11 cellular contexts compared by ENCODE assay signal in the genomic region with DNA sequence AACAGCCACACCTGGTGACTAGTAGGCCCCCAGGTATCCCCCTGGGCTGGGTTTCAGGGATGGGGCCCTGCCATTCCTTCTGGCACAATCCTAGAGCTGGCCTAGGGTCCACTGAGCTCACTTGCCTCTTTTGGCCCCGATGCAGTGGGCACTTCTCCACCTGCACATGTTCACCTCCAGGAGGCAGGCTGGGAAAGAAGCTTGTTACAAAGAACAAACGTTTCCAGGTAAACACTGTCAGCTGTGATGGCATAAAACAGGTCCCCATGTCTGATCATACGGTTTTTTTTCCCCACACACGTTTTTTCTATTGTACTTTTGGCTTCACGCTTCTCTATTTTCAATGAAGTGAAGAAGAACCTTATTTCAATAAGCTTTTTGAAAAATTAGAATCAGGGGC. TPM values are rescaled to one million over a fixed set of nuclear protein-coding genes. Genes with fewer than 3 reads are reported as not detected.
DNase-seq lines count a peak whose midpoint lies in the region; ATAC-seq and TF ChIP-seq lines count a peak whose summit lies in the region.
"Had no signal": no experiment of that assay in that cellular context is flagged by ENCODE, and none has a peak within 500 bp of the region (broad histone marks: within the 10 kb centered on the region; RNA-seq: fewer than 3 reads in every experiment).

No MANE protein-coding gene starts in this region.

- ATAC-seq in body of pancreas = no peak
- no peak for ATAC-seq in HG03280 (IDR thresholded peaks at IDR 0.05; ENCODE audit: unreplicated experiment)

- no peak overlapping the region for H3K27ac ChIP-seq in body of pancreas
- H3K27ac ChIP-seq: spleen had no signal

- no peaks in the 10 kb centered on the region for H3K27me3 ChIP-seq in body of pancreas
- H3K27me3 ChIP-seq: spleen had no signal

- DNase-seq in NCI-H2196 (lab: John Stamatoyannopoulos, UW; ENCODE audit: unreplicated experiment) (peak; percentile 21), NCI-H2196 treated with DMSO at 0.1 percent for 48 hours (lab: John Stamatoyannopoulos, UW; ENCODE audit: unreplicated experiment) (no peak), NCI-H1092 (lab: John Stamatoyannopoulos, UW) (peak; percentile 4), body of pancreas (peak; percentile 31 to 63 (median 38)), osteocyte (ENCODE audit: extremely low spot score, unreplicated experiment) (no peak), ecto neural progenitor cell (ENCODE audit: low spot score) (no peak), HuH-7.5 (ENCODE audit: low spot score) (no peak)
- DNase-seq: AML-193, amniotic stem cell, spleen had no signal

- H3K9me3 ChIP-seq in body of pancreas = no peaks in the 10 kb centered on the region
- H3K9me3 ChIP-seq: spleen had no signal

- intact Hi-C loops in body of pancreas (cut with DNase I) = no loop called here

- H3K4me3 ChIP-seq in body of pancreas = no peak overlapping the region
- H3K4me3 ChIP-seq: spleen had no signal

- H3K27ac Mint-ChIP-seq in osteocyte (ENCODE audit: unreplicated experiment) = no peak overlapping the region

- H3K4me3 Mint-ChIP-seq in osteocyte (ENCODE audit: unreplicated experiment) = no peak overlapping the region

- H3K4me1 ChIP-seq in body of pancreas = no peaks in the 10 kb centered on the region
- H3K4me1 ChIP-seq: spleen had no signal

- peaks cover 3% of the 10 kb centered on the region for H3K27me3 Mint-ChIP-seq in osteocyte (ENCODE audit: unreplicated experiment)

- H3K36me3 Mint-ChIP-seq in osteocyte (ENCODE audit: unreplicated experiment) = no peaks in the 10 kb centered on the region

- WGBS in body of pancreas, 2 donors = 12 to 15% methylated on average over 4 to 5 of the region's 5 CpGs

- no peaks in the 10 kb centered on the region for H3K4me1 Mint-ChIP-seq in osteocyte (ENCODE audit: unreplicated experiment)

- TF ChIP-seq CTCF in body of pancreas (IDR thresholded peaks at IDR 0.05) = peak in 6 of 7 experiments; percentile 7 to 61 (median 36)
- peak; percentile 12 for TF ChIP-seq CTCF in osteocyte (IDR thresholded peaks at IDR 0.05)

- TF ChIP-seq POLR2A in body of pancreas (IDR thresholded peaks at IDR 0.05) = no peak

- no peaks in the 10 kb centered on the region for H3K9me3 Mint-ChIP-seq in osteocyte (ENCODE audit: unreplicated experiment)

- H3K36me3 ChIP-seq in body of pancreas (replicated peaks in 1 of 2; ENCODE audit: insufficient read depth in 1 of 2, low read depth in 2 of 2) = no peaks in the 10 kb centered on the region

RNA-seq across cellular contexts. Expression of a gene that starts 15.8 kb away (rescaled TPM):
- total RNA-seq in body of pancreas (1 to 10 TPM in 1 of 2 donors, under 1 TPM in 1; 0.66 to 1.3 TPM), osteocyte (0.76 and 0.94 TPM in 2 replicates)

RNA-seq across cellular contexts. Expression of a gene that starts 37.9 kb away (rescaled TPM):
- total RNA-seq in body of pancreas (10 to 100 TPM; 40.2 to 83.0 TPM), osteocyte (99.0 and 102 TPM in 2 replicates)

Comparison
In these comparisons a context has a peak if more than half of its experiments do, and no peak if none do; other contexts are left out.
1. DNase-seq: peak in NCI-H2196 (single experiment), NCI-H1092 (single experiment) and body of pancreas (4 of 4); none in NCI-H2196 treated with DMSO at 0.1 percent for 48 hours (single experiment), osteocyte (single experiment), ecto neural progenitor cell (single experiment) and HuH-7.5 (single experiment).